8 cellular contexts compared by ENCODE assay signal in genomic region chr4:128810871-128811570, GRCh38. TPM values are rescaled to one million over a fixed set of nuclear protein-coding genes. Genes with fewer than 3 reads are reported as not detected.
A peak's percentile ranks its signal among the peaks of the same experiment; 100 is the strongest.
DNase-seq lines count a peak whose midpoint lies in the region; ATAC-seq and TF ChIP-seq lines count a peak whose summit lies in the region.

No MANE protein-coding gene starts in this region.

- H3K79me2 ChIP-seq in OCI-LY3 (ENCODE audit: low read length) = peaks cover 56% of the 10 kb centered on the region

- H2AFZ ChIP-seq in OCI-LY3 (ENCODE audit: low read depth, low read length) = peak overlapping the region; percentile 8; the same call in 1 of the 2 replicates

- intact Hi-C loops in mucosa of descending colon (cut with DNase I, micrococcal nuclease) = loop anchor here in 1 of 2 donors (10.0 kb wide), 1 partner anchor 236 kb away; no protein-coding TSS in a partner anchor

- under 1% methylated on average over 50 of the region's 50 CpGs for WGBS in HUES64

- ATAC-seq in GM21515 (IDR thresholded peaks at IDR 0.05; ENCODE audit: unreplicated experiment) (peak; percentile 52), mucosa of descending colon (peak; percentile 69)

- TF ChIP-seq CTCF in OCI-LY3 (IDR thresholded peaks at IDR 0.05; ENCODE audit: low read depth, low read length) (no peak), mucosa of descending colon (IDR thresholded peaks at IDR 0.05) (no peak)

- H3K9me3 ChIP-seq in HUES64 (ENCODE audit: insufficient read depth, low read depth, low read length) (no peaks in the 10 kb centered on the region), OCI-LY3 (ENCODE audit: insufficient read depth, low read length) (no peaks in the 10 kb centered on the region), mucosa of descending colon (no peaks in the 10 kb centered on the region)

- H4K20me1 ChIP-seq in OCI-LY3 (ENCODE audit: insufficient read depth, low read length) = peaks cover 18% of the 10 kb centered on the region

- no peaks in the 10 kb centered on the region for H3K27me3 ChIP-seq in HUES64 (ENCODE audit: insufficient read depth, low read length)
- H3K27me3 ChIP-seq in OCI-LY3 (ENCODE audit: low read depth, low read length) = no peaks in the 10 kb centered on the region

- H3K27ac ChIP-seq in HUES64 (ENCODE audit: low read depth, low read length) (peak overlapping the region; percentile 100), OCI-LY3 (ENCODE audit: low read length) (peak overlapping the region; percentile 92), epithelial cell of prostate (peak overlapping the region; percentile 81)

- H3K36me3 ChIP-seq in HUES64 (ENCODE audit: insufficient read depth, low read length) (peaks cover 4% of the 10 kb centered on the region), OCI-LY3 (replicated peaks; ENCODE audit: low read depth, low read length) (no peaks in the 10 kb centered on the region), mucosa of descending colon (ENCODE audit: low read depth) (no peaks in the 10 kb centered on the region)

- peak overlapping the region; percentile 67 for H3K4me2 ChIP-seq in OCI-LY3 (ENCODE audit: low read length)

- peak overlapping the region; percentile 94 for H3K4me3 ChIP-seq in HUES64 (ENCODE audit: low read length)
- peak overlapping the region; percentile 94 for H3K4me3 ChIP-seq in OCI-LY3 (ENCODE audit: low read length)
- H3K4me3 ChIP-seq in mucosa of descending colon = peak overlapping the region; percentile 57

- peak; percentile 94 for DNase-seq in DMS 273 (lab: John Stamatoyannopoulos, UW; ENCODE audit: unreplicated experiment)
- DNase-seq in activated T-cell treated with anti-CD3 and anti-CD28 coated beads for 4 hours = peak; percentile 73
- DNase-seq in epithelial cell of prostate (ENCODE audit: low read depth, low spot score) = no peak
- peak; percentile 79 to 92 (median 86) for DNase-seq in mucosa of descending colon
- peak; percentile 59 to 65 for DNase-seq in stimulated activated CD8-positive, alpha-beta memory T cell treated with anti-CD3 and anti-CD28 coated beads, Interleukin-4, amount 100 ng/mL, for 1 hour (ENCODE audit: low read depth in 2 of 2, low spot score in 1 of 2)

- H3K4me1 ChIP-seq in HUES64 (ENCODE audit: insufficient read depth, low read length) (peaks cover 28% of the 10 kb centered on the region), OCI-LY3 (ENCODE audit: low read length) (peaks cover 8% of the 10 kb centered on the region), mucosa of descending colon (ENCODE audit: low read depth) (no peaks in the 10 kb centered on the region)

- H3K9ac ChIP-seq in HUES64 (ENCODE audit: low read depth, low read length) = peak overlapping the region; percentile 93
- H3K9ac ChIP-seq in OCI-LY3 (ENCODE audit: low read length) = peak overlapping the region; percentile 97

RNA-seq across cellular contexts. Expression of gene JADE1, which starts 1.5 kb away (rescaled TPM):
- 53.4 TPM for polyA plus RNA-seq in HUES64 (2013, experiment 1 of 2)
- polyA plus RNA-seq in HUES64 (2013, experiment 2 of 2) = 47.4 TPM
- 10 to 100 TPM in 2 of 3 donors, 1 to 10 TPM in 1; 8.5 to 30.9 (median 10.8) TPM for total RNA-seq in mucosa of descending colon
